20 cellular contexts compared by ENCODE assay signal in genomic region chr2:214995409-214995808, GRCh38.
A peak's percentile ranks its signal among the peaks of the same experiment; 100 is the strongest.
DNase-seq lines count a peak whose midpoint lies in the region; ATAC-seq, FAIRE-seq and TF ChIP-seq lines count a peak whose summit lies in the region.
"Had no signal": no experiment of that assay in that cellular context is flagged by ENCODE, and none has a peak within 500 bp of the region (broad histone marks: within the 10 kb centered on the region; RNA-seq: fewer than 3 reads in every experiment).

No MANE protein-coding gene starts in this region.

- no peak for TF ChIP-seq CTCF in D721Med (IDR thresholded peaks at IDR 0.05; ENCODE audit: insufficient read depth, missing control alignments)

- FAIRE-seq in D721Med (lab: Jason Lieb, UNC): no peak
- FAIRE-seq: H54 had no signal

- ATAC-seq in GM18508 (IDR thresholded peaks at IDR 0.05; ENCODE audit: insufficient read depth, unreplicated experiment): peak; percentile 47
- ATAC-seq in GM19467 (IDR thresholded peaks at IDR 0.05; ENCODE audit: unreplicated experiment): peak; percentile 53
- peak; percentile 28 for ATAC-seq in HG02678 (IDR thresholded peaks at IDR 0.05; ENCODE audit: unreplicated experiment)
- peak; percentile 38 for ATAC-seq in HG03442 (IDR thresholded peaks at IDR 0.05; ENCODE audit: unreplicated experiment)
- ATAC-seq in left lobe of liver: no peak
- ATAC-seq: esophagus mucosa, SK-N-SH treated with all-trans-retinoic acid at 6 μM for 48 hours had no signal

- no peak for DNase-seq in D721Med (ENCODE audit: insufficient read length, low spot score)
- DNase-seq in left lobe of liver (ENCODE audit: low spot score): no peak
- DNase-seq in epidermal melanocyte (ENCODE audit: insufficient read length, low spot score): no peak
- DNase-seq in DMS53 (lab: John Stamatoyannopoulos, UW): no peak
- DNase-seq: CD4-positive, alpha-beta memory T cell; cortex of kidney; kidney glomerular epithelial cell; MG63; NCI-H2081; NCI-H526 treated with DMSO at 0.1 percent for 48 hours; PC-9; stimulated activated CD4-positive, alpha-beta T cell treated with anti-CD3 and anti-CD28 coated beads, Interleukin-4, amount 100 ng/mL, for 24 hours; tibial artery had no signal
